In the genomic region with DNA sequence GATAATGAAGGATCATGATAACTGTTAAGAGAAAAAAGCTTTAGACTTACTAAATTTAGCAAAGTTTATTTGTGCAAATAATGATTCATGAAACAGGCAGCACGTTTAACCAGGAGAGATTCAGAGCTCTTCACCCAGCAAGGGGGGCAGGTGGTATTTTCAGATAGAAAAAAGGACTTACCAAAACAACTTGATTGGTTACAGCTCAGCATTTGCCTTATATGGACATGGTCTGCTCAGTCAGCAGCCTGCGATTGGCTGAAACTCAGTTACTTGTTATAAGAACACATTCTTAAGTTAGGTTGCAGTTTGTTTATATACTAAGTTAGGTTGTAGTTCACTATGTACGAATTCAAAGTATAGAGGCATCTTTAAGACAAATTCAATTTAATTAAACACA, we compare ENCODE assay signal across 2 cellular contexts.
TF ChIP-seq lines count a peak whose summit lies in the region.

No MANE protein-coding gene starts in this region.

TF ChIP-seq in GM23338, 12 proteins besides CTCF, POLR2A, EP300 and RAD21:
- no peak for TF ChIP-seq POLR2AphosphoS5 (IDR thresholded peaks at IDR 0.05; ENCODE audit: low read depth)
- TF ChIP-seq EZH2phosphoT487 (IDR thresholded peaks at IDR 0.05; ENCODE audit: unreplicated experiment) = no peak
- TF ChIP-seq, protein P1, sequence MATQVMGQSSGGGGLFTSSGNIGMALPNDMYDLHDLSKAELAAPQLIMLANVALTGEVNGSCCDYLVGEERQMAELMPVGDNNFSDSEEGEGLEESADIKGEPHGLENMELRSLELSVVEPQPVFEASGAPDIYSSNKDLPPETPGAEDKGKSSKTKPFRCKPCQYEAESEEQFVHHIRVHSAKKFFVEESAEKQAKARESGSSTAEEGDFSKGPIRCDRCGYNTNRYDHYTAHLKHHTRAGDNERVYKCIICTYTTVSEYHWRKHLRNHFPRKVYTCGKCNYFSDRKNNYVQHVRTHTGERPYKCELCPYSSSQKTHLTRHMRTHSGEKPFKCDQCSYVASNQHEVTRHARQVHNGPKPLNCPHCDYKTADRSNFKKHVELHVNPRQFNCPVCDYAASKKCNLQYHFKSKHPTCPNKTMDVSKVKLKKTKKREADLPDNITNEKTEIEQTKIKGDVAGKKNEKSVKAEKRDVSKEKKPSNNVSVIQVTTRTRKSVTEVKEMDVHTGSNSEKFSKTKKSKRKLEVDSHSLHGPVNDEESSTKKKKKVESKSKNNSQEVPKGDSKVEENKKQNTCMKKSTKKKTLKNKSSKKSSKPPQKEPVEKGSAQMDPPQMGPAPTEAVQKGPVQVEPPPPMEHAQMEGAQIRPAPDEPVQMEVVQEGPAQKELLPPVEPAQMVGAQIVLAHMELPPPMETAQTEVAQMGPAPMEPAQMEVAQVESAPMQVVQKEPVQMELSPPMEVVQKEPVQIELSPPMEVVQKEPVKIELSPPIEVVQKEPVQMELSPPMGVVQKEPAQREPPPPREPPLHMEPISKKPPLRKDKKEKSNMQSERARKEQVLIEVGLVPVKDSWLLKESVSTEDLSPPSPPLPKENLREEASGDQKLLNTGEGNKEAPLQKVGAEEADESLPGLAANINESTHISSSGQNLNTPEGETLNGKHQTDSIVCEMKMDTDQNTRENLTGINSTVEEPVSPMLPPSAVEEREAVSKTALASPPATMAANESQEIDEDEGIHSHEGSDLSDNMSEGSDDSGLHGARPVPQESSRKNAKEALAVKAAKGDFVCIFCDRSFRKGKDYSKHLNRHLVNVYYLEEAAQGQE (IDR thresholded peaks at IDR 0.05; ENCODE audit: unreplicated experiment) = no peak
- TF ChIP-seq STAT1 (IDR thresholded peaks at IDR 0.05; ENCODE audit: unreplicated experiment) = no peak
- TF ChIP-seq, protein P2, sequence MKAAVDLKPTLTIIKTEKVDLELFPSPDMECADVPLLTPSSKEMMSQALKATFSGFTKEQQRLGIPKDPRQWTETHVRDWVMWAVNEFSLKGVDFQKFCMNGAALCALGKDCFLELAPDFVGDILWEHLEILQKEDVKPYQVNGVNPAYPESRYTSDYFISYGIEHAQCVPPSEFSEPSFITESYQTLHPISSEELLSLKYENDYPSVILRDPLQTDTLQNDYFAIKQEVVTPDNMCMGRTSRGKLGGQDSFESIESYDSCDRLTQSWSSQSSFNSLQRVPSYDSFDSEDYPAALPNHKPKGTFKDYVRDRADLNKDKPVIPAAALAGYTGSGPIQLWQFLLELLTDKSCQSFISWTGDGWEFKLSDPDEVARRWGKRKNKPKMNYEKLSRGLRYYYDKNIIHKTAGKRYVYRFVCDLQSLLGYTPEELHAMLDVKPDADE (IDR thresholded peaks at IDR 0.05) = no peak
- no peak for TF ChIP-seq NANOG (IDR thresholded peaks at IDR 0.05; ENCODE audit: borderline replicate concordance)
- TF ChIP-seq JUNB (IDR thresholded peaks at IDR 0.05; ENCODE audit: unreplicated experiment) = no peak
- no peak for TF ChIP-seq EZH2 (IDR thresholded peaks at IDR 0.05; ENCODE audit: low read depth, unreplicated experiment)
TF ChIP-seq in GM23338: peak in this region for 0.

TF ChIP-seq in HepG2, 621 proteins besides CTCF, POLR2A, EP300 and RAD21:
- TF ChIP-seq MAFF (IDR thresholded peaks at IDR 0.05; ENCODE audit: low read depth, low read length) (no peak), RBM39 (IDR thresholded peaks at IDR 0.05; ENCODE audit: low read depth, low read length, poor library complexity, severe bottlenecking) (no peak), TOE1 (CRISPR knock-in tag; IDR thresholded peaks at IDR 0.05) (no peak), PTBP1 (IDR thresholded peaks at IDR 0.05; ENCODE audit: low read depth, low read length, poor library complexity, severe bottlenecking) (no peak), PRPF4 (IDR thresholded peaks at IDR 0.05; ENCODE audit: low read depth, low read length, poor library complexity, severe bottlenecking) (no peak), ZNF772 (CRISPR knock-in tag; IDR thresholded peaks at IDR 0.05) (no peak), ZFX (CRISPR knock-in tag; IDR thresholded peaks at IDR 0.05; ENCODE audit: low read depth) (no peak), DPF2 (CRISPR knock-in tag; IDR thresholded peaks at IDR 0.05; ENCODE audit: borderline replicate concordance, low read depth) (no peak)
- TF ChIP-seq, protein P3, sequence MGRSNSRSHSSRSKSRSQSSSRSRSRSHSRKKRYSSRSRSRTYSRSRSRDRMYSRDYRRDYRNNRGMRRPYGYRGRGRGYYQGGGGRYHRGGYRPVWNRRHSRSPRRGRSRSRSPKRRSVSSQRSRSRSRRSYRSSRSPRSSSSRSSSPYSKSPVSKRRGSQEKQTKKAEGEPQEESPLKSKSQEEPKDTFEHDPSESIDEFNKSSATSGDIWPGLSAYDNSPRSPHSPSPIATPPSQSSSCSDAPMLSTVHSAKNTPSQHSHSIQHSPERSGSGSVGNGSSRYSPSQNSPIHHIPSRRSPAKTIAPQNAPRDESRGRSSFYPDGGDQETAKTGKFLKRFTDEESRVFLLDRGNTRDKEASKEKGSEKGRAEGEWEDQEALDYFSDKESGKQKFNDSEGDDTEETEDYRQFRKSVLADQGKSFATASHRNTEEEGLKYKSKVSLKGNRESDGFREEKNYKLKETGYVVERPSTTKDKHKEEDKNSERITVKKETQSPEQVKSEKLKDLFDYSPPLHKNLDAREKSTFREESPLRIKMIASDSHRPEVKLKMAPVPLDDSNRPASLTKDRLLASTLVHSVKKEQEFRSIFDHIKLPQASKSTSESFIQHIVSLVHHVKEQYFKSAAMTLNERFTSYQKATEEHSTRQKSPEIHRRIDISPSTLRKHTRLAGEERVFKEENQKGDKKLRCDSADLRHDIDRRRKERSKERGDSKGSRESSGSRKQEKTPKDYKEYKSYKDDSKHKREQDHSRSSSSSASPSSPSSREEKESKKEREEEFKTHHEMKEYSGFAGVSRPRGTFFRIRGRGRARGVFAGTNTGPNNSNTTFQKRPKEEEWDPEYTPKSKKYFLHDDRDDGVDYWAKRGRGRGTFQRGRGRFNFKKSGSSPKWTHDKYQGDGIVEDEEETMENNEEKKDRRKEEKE (IDR thresholded peaks at IDR 0.05) = no peak
- TF ChIP-seq, protein P4, sequence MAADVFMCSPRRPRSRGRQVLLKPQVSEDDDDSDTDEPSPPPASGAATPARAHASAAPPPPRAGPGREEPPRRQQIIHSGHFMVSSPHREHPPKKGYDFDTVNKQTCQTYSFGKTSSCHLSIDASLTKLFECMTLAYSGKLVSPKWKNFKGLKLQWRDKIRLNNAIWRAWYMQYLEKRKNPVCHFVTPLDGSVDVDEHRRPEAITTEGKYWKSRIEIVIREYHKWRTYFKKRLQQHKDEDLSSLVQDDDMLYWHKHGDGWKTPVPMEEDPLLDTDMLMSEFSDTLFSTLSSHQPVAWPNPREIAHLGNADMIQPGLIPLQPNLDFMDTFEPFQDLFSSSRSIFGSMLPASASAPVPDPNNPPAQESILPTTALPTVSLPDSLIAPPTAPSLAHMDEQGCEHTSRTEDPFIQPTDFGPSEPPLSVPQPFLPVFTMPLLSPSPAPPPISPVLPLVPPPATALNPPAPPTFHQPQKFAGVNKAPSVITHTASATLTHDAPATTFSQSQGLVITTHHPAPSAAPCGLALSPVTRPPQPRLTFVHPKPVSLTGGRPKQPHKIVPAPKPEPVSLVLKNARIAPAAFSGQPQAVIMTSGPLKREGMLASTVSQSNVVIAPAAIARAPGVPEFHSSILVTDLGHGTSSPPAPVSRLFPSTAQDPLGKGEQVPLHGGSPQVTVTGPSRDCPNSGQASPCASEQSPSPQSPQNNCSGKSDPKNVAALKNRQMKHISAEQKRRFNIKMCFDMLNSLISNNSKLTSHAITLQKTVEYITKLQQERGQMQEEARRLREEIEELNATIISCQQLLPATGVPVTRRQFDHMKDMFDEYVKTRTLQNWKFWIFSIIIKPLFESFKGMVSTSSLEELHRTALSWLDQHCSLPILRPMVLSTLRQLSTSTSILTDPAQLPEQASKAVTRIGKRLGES (CRISPR knock-in tag; IDR thresholded peaks at IDR 0.05; ENCODE audit: borderline replicate concordance) = no peak
